Comparison of ENCODE assay signal across 15 cellular contexts in genomic region chr6:108732101-108732870, GRCh38.
A peak's percentile ranks its signal among the peaks of the same experiment; 100 is the strongest.
DNase-seq lines count a peak whose midpoint lies in the region; ATAC-seq, FAIRE-seq and TF ChIP-seq lines count a peak whose summit lies in the region.
"Had no signal": no experiment of that assay in that cellular context is flagged by ENCODE, and none has a peak within 500 bp of the region (broad histone marks: within the 10 kb centered on the region; RNA-seq: fewer than 3 reads in every experiment).

No MANE protein-coding gene starts in this region.

- no peak overlapping the region for H2AFZ ChIP-seq in trophoblast cell (ENCODE audit: insufficient read depth, low read length, poor library complexity)

- no peak for ATAC-seq in GM19467 (IDR thresholded peaks at IDR 0.05; ENCODE audit: unreplicated experiment)

- H3K4me3 ChIP-seq in Peyer's patch (no peak overlapping the region), fibroblast of mammary gland (ENCODE audit: control insufficient read depth, low read depth, low read length) (no peak overlapping the region), trophoblast cell (ENCODE audit: low read depth, low read length) (no peak overlapping the region)

- no peak overlapping the region for H3K4me3 Mint-ChIP-seq in CD14-positive monocyte
- H3K4me3 Mint-ChIP-seq: activated naive CD8-positive, alpha-beta T cell treated with anti-CD3 and anti-CD28 coated beads, Interleukin-2, amount 10 ng/mL, durations not matched to agents 7 days and 5 days; stimulated activated naive CD8-positive, alpha-beta T cell treated with anti-CD3 and anti-CD28 coated beads, Interleukin-15, Interleukin-2, amounts not matched to agents 100 ng/mL and 50 ng/mL, for 24 hours had no signal

- H3K36me3 ChIP-seq in Peyer's patch (no peaks in the 10 kb centered on the region), trophoblast cell (ENCODE audit: control insufficient read depth in 1 of 2, insufficient read depth in 2 of 2, low read length in 2 of 2) (no peaks in the 10 kb centered on the region)

- H3K27me3 Mint-ChIP-seq in CD14-positive monocyte (ENCODE audit: low read depth in 3 of 3), result peaks cover 1 to 11% (median 7%) of the 10 kb centered on the region in 3 donors

- no peak overlapping the region for H3K4ac ChIP-seq in trophoblast cell (ENCODE audit: low read depth, low read length)

- peak overlapping the region; percentile 41 for H3K14ac ChIP-seq in trophoblast cell (ENCODE audit: low read length)

- H3K18ac ChIP-seq in trophoblast cell (ENCODE audit: low read length), result peak overlapping the region; percentile 67

- WGBS in trophoblast cell (ENCODE audit: extremely low coverage, insufficient coverage, insufficient read length), result no CpG with 5 or more reads among the region's 16 CpGs

- no peak overlapping the region for H3K4me2 ChIP-seq in trophoblast cell (ENCODE audit: low read length)

- DNase-seq in H54 (ENCODE audit: insufficient read length, low spot score) (peak; percentile 53), Peyer's patch (peak in 2 of 3 donors; percentile 79 to 84), fibroblast of mammary gland (ENCODE audit: low read depth) (peak; percentile 74), trophoblast cell (peak; percentile 97), CD14-positive monocyte (ENCODE audit: low spot score) (no peak), GDM1 (lab: John Stamatoyannopoulos, UW) (no peak)
- DNase-seq in activated effector memory CD4-positive, alpha-beta T cell treated with anti-CD3 and anti-CD28 coated beads, Interleukin-2, amount 50 U/mL, for 16 hours, result no peak
- DNase-seq: activated naive CD8-positive, alpha-beta T cell treated with anti-CD3 and anti-CD28 coated beads, Interleukin-2, amount 10 ng/mL, durations not matched to agents 7 days and 5 days; cortex of kidney; head of caudate nucleus; NCI-H2081; T-helper 9 cell had no signal

- H3K4me1 Mint-ChIP-seq in CD14-positive monocyte, result peaks cover 14% of the 10 kb centered on the region
- H3K4me1 Mint-ChIP-seq: activated naive CD8-positive, alpha-beta T cell treated with anti-CD3 and anti-CD28 coated beads, Interleukin-2, amount 10 ng/mL, durations not matched to agents 7 days and 5 days had no signal

- H3K9me3 ChIP-seq in Peyer's patch (no peaks in the 10 kb centered on the region), trophoblast cell (ENCODE audit: insufficient read depth, low read depth, low read length) (peaks cover 5% of the 10 kb centered on the region)

- H4K8ac ChIP-seq in trophoblast cell (ENCODE audit: low read depth, low read length), result no peak overlapping the region

- H2AK5ac ChIP-seq in trophoblast cell (ENCODE audit: low read length), result peak overlapping the region; percentile 52

- no peak overlapping the region for H3K23ac ChIP-seq in trophoblast cell (ENCODE audit: low read length)

- no peak for TF ChIP-seq CTCF in Peyer's patch (IDR thresholded peaks at IDR 0.05)
- TF ChIP-seq CTCF in fibroblast of mammary gland (conservative IDR thresholded peaks at IDR 0.05; ENCODE audit: control insufficient read depth, insufficient read depth, low read depth, low read length), result no peak
- TF ChIP-seq CTCF in CD14-positive monocyte (IDR thresholded peaks at IDR 0.05), result no peak

- H3K27ac ChIP-seq in Peyer's patch (peak overlapping the region in 2 of 4 donors; percentile 43 to 84), trophoblast cell (ENCODE audit: low read depth, low read length) (peak overlapping the region; percentile 56)

- peak overlapping the region; percentile 55 for H2BK12ac ChIP-seq in trophoblast cell (ENCODE audit: low read length)

- peak overlapping the region; percentile 53 for H4K91ac ChIP-seq in trophoblast cell (ENCODE audit: low read depth, low read length)

- no peak for FAIRE-seq in H54 (lab: Jason Lieb, UNC)
- FAIRE-seq: GM19239 had no signal

- TF ChIP-seq POLR2A in H54 (IDR thresholded peaks at IDR 0.05; ENCODE audit: low read depth, low read length) (no peak), Peyer's patch (IDR thresholded peaks at IDR 0.05) (no peak)

- H3K9ac ChIP-seq in trophoblast cell (ENCODE audit: low read length), result no peak overlapping the region

- H3K4me1 ChIP-seq in Peyer's patch (peaks cover 0 to 14% (median 3%) of the 10 kb centered on the region in 4 donors), trophoblast cell (ENCODE audit: control insufficient read depth in 1 of 2, insufficient read depth in 2 of 2, low read length in 2 of 2) (peaks cover 26 to 37% of the 10 kb centered on the region in 2 experiments)

- H3K27me3 ChIP-seq in Peyer's patch, result no peaks in the 10 kb centered on the region
- H3K27me3 ChIP-seq in trophoblast cell (ENCODE audit: insufficient read depth, low read length), result no peaks in the 10 kb centered on the region

- no peak overlapping the region for H2BK5ac ChIP-seq in trophoblast cell (ENCODE audit: low read depth, low read length, poor library complexity)

- no peaks in the 10 kb centered on the region for H3K9me3 Mint-ChIP-seq in CD14-positive monocyte
- H3K9me3 Mint-ChIP-seq: activated naive CD8-positive, alpha-beta T cell treated with anti-CD3 and anti-CD28 coated beads, Interleukin-2, amount 10 ng/mL, durations not matched to agents 7 days and 5 days; stimulated activated naive CD8-positive, alpha-beta T cell treated with anti-CD3 and anti-CD28 coated beads, Interleukin-15, Interleukin-2, amounts not matched to agents 100 ng/mL and 50 ng/mL, for 24 hours had no signal

- H4K12ac ChIP-seq in trophoblast cell (ENCODE audit: low read depth, low read length), result no peak overlapping the region

- peaks cover 26% of the 10 kb centered on the region for H3K79me1 ChIP-seq in trophoblast cell (ENCODE audit: low read length)

- no peak overlapping the region for H3K27ac Mint-ChIP-seq in CD14-positive monocyte
- H3K27ac Mint-ChIP-seq: activated naive CD8-positive, alpha-beta T cell treated with anti-CD3 and anti-CD28 coated beads, Interleukin-2, amount 10 ng/mL, durations not matched to agents 7 days and 5 days; stimulated activated naive CD8-positive, alpha-beta T cell treated with anti-CD3 and anti-CD28 coated beads, Interleukin-15, Interleukin-2, amounts not matched to agents 100 ng/mL and 50 ng/mL, for 24 hours had no signal

- H3K36me3 Mint-ChIP-seq in CD14-positive monocyte, result no peaks in the 10 kb centered on the region
- H3K36me3 Mint-ChIP-seq: activated naive CD8-positive, alpha-beta T cell treated with anti-CD3 and anti-CD28 coated beads, Interleukin-2, amount 10 ng/mL, durations not matched to agents 7 days and 5 days had no signal

- peaks cover 1% of the 10 kb centered on the region for H3K79me2 ChIP-seq in trophoblast cell (ENCODE audit: control insufficient read depth, insufficient read depth, low read length, poor library complexity)

- no peak overlapping the region for H2BK120ac ChIP-seq in trophoblast cell (ENCODE audit: insufficient read depth, low read length, poor library complexity)

- intact Hi-C loops in CD14-positive monocyte (cut with micrococcal nuclease), result no loop called here

Comparison
In these comparisons a context has a peak if more than half of its experiments do, and no peak if none do; other contexts are left out.
1. DNase-seq: peak in H54 (single experiment), Peyer's patch (2 of 3), fibroblast of mammary gland (single experiment) and trophoblast cell (2 of 2); none in CD14-positive monocyte (single experiment), GDM1 (single experiment) and activated effector memory CD4-positive, alpha-beta T cell treated with anti-CD3 and anti-CD28 coated beads, Interleukin-2, amount 50 U/mL, for 16 hours (single experiment).